ENCODE assay signal across 2 cellular contexts in the genomic region with DNA sequence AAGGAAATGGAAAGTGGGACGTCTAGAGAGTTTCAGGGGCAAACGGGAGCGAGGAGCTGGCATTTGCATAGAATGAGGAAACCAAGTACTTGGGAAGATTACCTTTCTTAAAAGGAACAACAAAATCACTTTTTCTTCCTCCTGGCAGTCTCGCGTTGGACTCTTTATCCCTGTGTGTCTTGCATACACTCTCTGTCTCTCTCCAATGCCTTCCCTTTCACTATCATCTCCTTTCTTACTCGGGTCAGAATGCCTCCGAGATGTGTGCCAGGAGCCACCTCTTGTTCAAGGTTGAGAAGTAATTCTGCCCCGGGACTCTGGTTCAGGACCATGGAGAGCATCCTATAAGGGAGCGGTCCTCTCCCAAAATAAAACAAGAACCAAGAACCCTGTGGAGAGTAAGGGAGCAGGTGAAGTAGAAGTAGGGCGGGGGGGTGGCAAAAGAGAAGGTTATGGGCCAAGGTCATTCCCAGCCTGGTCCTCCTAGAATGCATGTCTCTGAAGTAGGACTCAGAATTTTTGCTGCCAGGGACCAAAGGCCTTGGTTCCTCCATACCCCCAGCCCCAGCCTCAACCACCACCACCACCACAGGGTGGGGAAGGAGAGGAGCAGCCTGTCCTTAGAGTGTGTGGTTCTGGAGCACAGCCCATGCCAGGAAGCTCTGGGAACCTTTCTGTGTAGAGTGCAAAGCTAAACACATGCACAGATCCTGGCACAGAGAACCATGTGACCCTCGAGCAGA.
TF ChIP-seq lines count a peak whose summit lies in the region.

No MANE protein-coding gene starts in this region.

TF ChIP-seq in endothelial cell of umbilical vein, 7 proteins besides CTCF, POLR2A, EP300 and RAD21 (continued from another document):
- TF ChIP-seq GATA2 (IDR thresholded peaks at IDR 0.05; ENCODE audit: insufficient read depth, insufficient read length, low read depth, low read length) (no peak), POLR2AphosphoS5 (IDR thresholded peaks at IDR 0.05; ENCODE audit: insufficient read depth, low read depth, low read length) (no peak), JUN (IDR thresholded peaks at IDR 0.05; ENCODE audit: borderline replicate concordance, insufficient read depth, insufficient read length, low read depth) (no peak), FOS (IDR thresholded peaks at IDR 0.05; ENCODE audit: borderline replicate concordance, insufficient read depth, low read length) (no peak), MAX (IDR thresholded peaks at IDR 0.05; ENCODE audit: insufficient read depth, insufficient read length) (no peak), EZH2 (IDR thresholded peaks at IDR 0.05; ENCODE audit: borderline replicate concordance, low read depth, low read length, severe bottlenecking) (no peak)

TF ChIP-seq in GM12891, 5 proteins besides CTCF, POLR2A, EP300 and RAD21 (continued from another document):
- no peak for TF ChIP-seq POU2F2 (IDR thresholded peaks at IDR 0.05; ENCODE audit: low read depth, low read length)
- TF ChIP-seq TAF1 (IDR thresholded peaks at IDR 0.05; ENCODE audit: low read depth, low read length) = no peak
- TF ChIP-seq SPI1 (IDR thresholded peaks at IDR 0.05; ENCODE audit: low read depth, low read length) = no peak
- TF ChIP-seq PAX5 (IDR thresholded peaks at IDR 0.05; ENCODE audit: insufficient read depth, low read length, severe bottlenecking) = no peak
